20 cellular contexts compared by ENCODE assay signal in the genomic region with DNA sequence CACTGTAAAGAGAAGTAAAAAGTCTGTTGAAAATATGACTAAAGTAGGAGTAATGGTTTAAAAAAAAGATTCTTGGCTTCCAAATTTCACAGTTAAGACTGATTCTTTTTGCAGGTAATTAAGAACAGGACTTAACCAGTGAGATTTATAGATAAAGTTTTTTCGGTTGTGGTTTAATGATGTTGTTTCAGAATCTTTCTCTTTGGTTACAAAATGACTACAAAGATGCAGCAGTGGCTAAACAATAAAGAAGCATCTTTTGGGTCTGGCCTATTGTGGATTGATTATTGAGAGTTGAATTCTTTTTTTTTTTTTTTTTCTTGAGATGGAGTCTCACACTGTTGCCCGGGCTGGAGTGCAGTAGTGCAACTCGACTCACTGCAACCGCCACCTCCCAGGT.
A peak's percentile ranks its signal among the peaks of the same experiment; 100 is the strongest.
DNase-seq lines count a peak whose midpoint lies in the region; ATAC-seq and TF ChIP-seq lines count a peak whose summit lies in the region.
"Had no signal": no experiment of that assay in that cellular context is flagged by ENCODE, and none has a peak within 500 bp of the region (broad histone marks: within the 10 kb centered on the region; RNA-seq: fewer than 3 reads in every experiment).

No MANE protein-coding gene starts in this region.

- no peak for TF ChIP-seq POLR2A in gastrocnemius medialis (IDR thresholded peaks at IDR 0.05)

- peak overlapping the region; percentile 52 for H3K4me3 ChIP-seq in CD4-positive, CD25-positive, alpha-beta regulatory T cell (ENCODE audit: low read depth, low read length)
- no peak overlapping the region for H3K4me3 ChIP-seq in CD8-positive, alpha-beta memory T cell (ENCODE audit: low read length)
- no peak overlapping the region for H3K4me3 ChIP-seq in gastrocnemius medialis
- H3K4me3 ChIP-seq: BLaER1 treated with 17β-estradiol and CSF1 and Interleukin-3, amounts not matched to agents 10 nM and 100 nM; GM12878 had no signal

- POLR2A ChIA-PET in activated CD4-positive, alpha-beta memory T cell treated with anti-CD3 and anti-CD28 coated beads for 36 hours (lab: Charles Lee), result no interaction called here
- POLR2A ChIA-PET in activated CD4-positive, alpha-beta memory T cell treated with anti-CD3 and anti-CD28 coated beads, Interleukin-2, amount 10 ng/mL, durations not matched to agents 7 days and 5 days (lab: Charles Lee), result no interaction called here
- POLR2A ChIA-PET in CD8-positive, alpha-beta memory T cell (lab: Charles Lee), result interaction anchor here (0.6 kb wide), 2 partner anchors 31 to 36 kb away, joined by 3 to 4 read pairs; no protein-coding TSS in a partner anchor

- peaks cover 3 to 6% of the 10 kb centered on the region in 2 experiments for H3K9me3 ChIP-seq in CD4-positive, CD25-positive, alpha-beta regulatory T cell (ENCODE audit: control insufficient read depth in 2 of 2, low read length in 2 of 2)
- no peaks in the 10 kb centered on the region for H3K9me3 ChIP-seq in CD8-positive, alpha-beta memory T cell (ENCODE audit: low read length)
- H3K9me3 ChIP-seq in gastrocnemius medialis, result no peaks in the 10 kb centered on the region

- peaks cover 16% of the 10 kb centered on the region for H3K36me3 Mint-ChIP-seq in activated CD4-positive, alpha-beta memory T cell treated with anti-CD3 and anti-CD28 coated beads for 36 hours
- peaks cover 12% of the 10 kb centered on the region for H3K36me3 Mint-ChIP-seq in activated CD4-positive, alpha-beta memory T cell treated with anti-CD3 and anti-CD28 coated beads, Interleukin-2, amount 10 ng/mL, durations not matched to agents 7 days and 5 days (ENCODE audit: low read depth)
- H3K36me3 Mint-ChIP-seq in CD4-positive, CD25-positive, alpha-beta regulatory T cell, result peaks cover 29% of the 10 kb centered on the region
- peaks cover 6 to 23% (median 16%) of the 10 kb centered on the region in 3 donors for H3K36me3 Mint-ChIP-seq in CD8-positive, alpha-beta memory T cell

- H3K4me1 Mint-ChIP-seq in activated CD4-positive, alpha-beta memory T cell treated with anti-CD3 and anti-CD28 coated beads for 36 hours (ENCODE audit: low read depth), result peaks cover 27% of the 10 kb centered on the region
- peaks cover 20% of the 10 kb centered on the region for H3K4me1 Mint-ChIP-seq in activated CD4-positive, alpha-beta memory T cell treated with anti-CD3 and anti-CD28 coated beads, Interleukin-2, amount 10 ng/mL, durations not matched to agents 7 days and 5 days
- peaks cover 26 to 55% (median 39%) of the 10 kb centered on the region in 4 donors for H3K4me1 Mint-ChIP-seq in CD4-positive, CD25-positive, alpha-beta regulatory T cell
- peaks cover 29 to 64% (median 36%) of the 10 kb centered on the region in 3 donors for H3K4me1 Mint-ChIP-seq in CD8-positive, alpha-beta memory T cell

- CTCF ChIA-PET in activated CD4-positive, alpha-beta memory T cell treated with anti-CD3 and anti-CD28 coated beads for 36 hours (lab: Charles Lee), result interaction anchor here (0.6 to 1.2 kb wide), 2 partner anchors 45 to 1022 kb away, joined by 3 read pairs; no protein-coding TSS in a partner anchor
- CTCF ChIA-PET in activated CD4-positive, alpha-beta memory T cell treated with anti-CD3 and anti-CD28 coated beads, Interleukin-2, amount 10 ng/mL, durations not matched to agents 7 days and 5 days (lab: Charles Lee), result no interaction called here
- CTCF ChIA-PET in CD8-positive, alpha-beta memory T cell (lab: Charles Lee), result no interaction called here

- no peaks in the 10 kb centered on the region for H3K27me3 Mint-ChIP-seq in activated CD4-positive, alpha-beta memory T cell treated with anti-CD3 and anti-CD28 coated beads for 36 hours
- no peaks in the 10 kb centered on the region for H3K27me3 Mint-ChIP-seq in activated CD4-positive, alpha-beta memory T cell treated with anti-CD3 and anti-CD28 coated beads, Interleukin-2, amount 10 ng/mL, durations not matched to agents 7 days and 5 days
- H3K27me3 Mint-ChIP-seq in CD4-positive, CD25-positive, alpha-beta regulatory T cell, result no peaks in the 10 kb centered on the region
- H3K27me3 Mint-ChIP-seq in CD8-positive, alpha-beta memory T cell, result no peaks in the 10 kb centered on the region
- H3K27me3 Mint-ChIP-seq: B cell had no signal

- no peaks in the 10 kb centered on the region for H3K27me3 ChIP-seq in CD4-positive, CD25-positive, alpha-beta regulatory T cell (ENCODE audit: control insufficient read depth, insufficient read depth, low read length)
- H3K27me3 ChIP-seq in CD8-positive, alpha-beta memory T cell (ENCODE audit: insufficient read depth, low read length, poor library complexity, severe bottlenecking), result no peaks in the 10 kb centered on the region
- H3K27me3 ChIP-seq in gastrocnemius medialis, result no peaks in the 10 kb centered on the region
- H3K27me3 ChIP-seq: BLaER1 treated with 17β-estradiol and CSF1 and Interleukin-3, amounts not matched to agents 10 nM and 100 nM had no signal

- in situ Hi-C loops in gastrocnemius medialis (cut with MboI; ENCODE audit: low sequenced_read_pairs in 4 of 4), result no loop called here

- intact Hi-C loops in activated CD4-positive, alpha-beta memory T cell treated with anti-CD3 and anti-CD28 coated beads for 36 hours (cut with micrococcal nuclease), result loop anchor here (5.0 kb wide), 1 partner anchor 38 kb away; no protein-coding TSS in a partner anchor
- intact Hi-C loops in gastrocnemius medialis (cut with DNase I; ENCODE audit: low total_unique reads), result no loop called here

- peaks cover 7% of the 10 kb centered on the region for H3K4me1 ChIP-seq in CD4-positive, CD25-positive, alpha-beta regulatory T cell (ENCODE audit: control insufficient read depth, insufficient read depth, low read length, poor library complexity, severe bottlenecking)
- peaks cover 21% of the 10 kb centered on the region for H3K4me1 ChIP-seq in CD8-positive, alpha-beta memory T cell (ENCODE audit: insufficient read depth, low read length)
- H3K4me1 ChIP-seq in gastrocnemius medialis, result no peaks in the 10 kb centered on the region

- H3K36me3 ChIP-seq in CD4-positive, CD25-positive, alpha-beta regulatory T cell (ENCODE audit: control insufficient read depth, insufficient read depth, low read length), result no peaks in the 10 kb centered on the region
- H3K36me3 ChIP-seq in CD8-positive, alpha-beta memory T cell (ENCODE audit: insufficient read depth, low read length), result no peaks in the 10 kb centered on the region
- H3K36me3 ChIP-seq in gastrocnemius medialis, result no peaks in the 10 kb centered on the region
- H3K36me3 ChIP-seq: BLaER1 treated with 17β-estradiol and CSF1 and Interleukin-3, amounts not matched to agents 10 nM and 100 nM had no signal

- H3K27ac Mint-ChIP-seq in activated CD4-positive, alpha-beta memory T cell treated with anti-CD3 and anti-CD28 coated beads for 36 hours, result peak overlapping the region; percentile 5
- H3K27ac Mint-ChIP-seq in activated CD4-positive, alpha-beta memory T cell treated with anti-CD3 and anti-CD28 coated beads, Interleukin-2, amount 10 ng/mL, durations not matched to agents 7 days and 5 days, result no peak overlapping the region
- H3K27ac Mint-ChIP-seq in CD4-positive, CD25-positive, alpha-beta regulatory T cell, result peak overlapping the region; percentile 64 to 80 (median 65)
- peak overlapping the region in 6 of 8 donors; percentile 22 to 66 (median 37) for H3K27ac Mint-ChIP-seq in CD8-positive, alpha-beta memory T cell
- H3K27ac Mint-ChIP-seq: B cell, HFFc6 had no signal

- peak overlapping the region; percentile 20 for H3K27ac ChIP-seq in CD4-positive, CD25-positive, alpha-beta regulatory T cell (ENCODE audit: insufficient read depth, low read length, poor library complexity, severe bottlenecking)
- H3K27ac ChIP-seq in CD8-positive, alpha-beta memory T cell (ENCODE audit: low read depth, low read length), result no peak overlapping the region
- H3K27ac ChIP-seq in gastrocnemius medialis, result no peak overlapping the region
- H3K27ac ChIP-seq: BLaER1 treated with 17β-estradiol and CSF1 and Interleukin-3, amounts not matched to agents 10 nM and 100 nM had no signal

- H3K9me3 Mint-ChIP-seq in activated CD4-positive, alpha-beta memory T cell treated with anti-CD3 and anti-CD28 coated beads for 36 hours, result peaks cover 21% of the 10 kb centered on the region
- H3K9me3 Mint-ChIP-seq in activated CD4-positive, alpha-beta memory T cell treated with anti-CD3 and anti-CD28 coated beads, Interleukin-2, amount 10 ng/mL, durations not matched to agents 7 days and 5 days, result peaks cover 8% of the 10 kb centered on the region
- H3K9me3 Mint-ChIP-seq in CD4-positive, CD25-positive, alpha-beta regulatory T cell, result peaks cover 2 to 19% (median 10%) of the 10 kb centered on the region in 7 donors
- peaks cover 7 to 16% (median 10%) of the 10 kb centered on the region in 5 donors for H3K9me3 Mint-ChIP-seq in CD8-positive, alpha-beta memory T cell
- H3K9me3 Mint-ChIP-seq: HFFc6 had no signal

- no peak for DNase-seq in activated CD4-positive, alpha-beta memory T cell treated with anti-CD3 and anti-CD28 coated beads for 36 hours
- DNase-seq in activated CD4-positive, alpha-beta memory T cell treated with anti-CD3 and anti-CD28 coated beads, Interleukin-2, amount 10 ng/mL, durations not matched to agents 7 days and 5 days, result no peak
- DNase-seq in CD4-positive, CD25-positive, alpha-beta regulatory T cell, result peak in 2 of 3 donors; percentile 25 to 32
- DNase-seq in CD8-positive, alpha-beta memory T cell, result no peak
- peak; percentile 3 for DNase-seq in central memory CD4-positive, alpha-beta T cell
- DNase-seq in gastrocnemius medialis (no peak), AML-193 (lab: John Stamatoyannopoulos, UW) (no peak), NCI-H510A treated with DMSO at 0.1 percent for 48 hours (lab: John Stamatoyannopoulos, UW) (no peak)
- DNase-seq: 8988T, Calu3, DMS53, DND-41, EL, GOT3, H7, HFFc6 had no signal

- ATAC-seq in CD4-positive, CD25-positive, alpha-beta regulatory T cell (ENCODE audit: low read depth in 2 of 2), result peak in 1 of 2 donors; percentile 25
- no peak for ATAC-seq in gastrocnemius medialis
- ATAC-seq: GM12878, HCT116 had no signal

- no peak overlapping the region for H3K4me3 Mint-ChIP-seq in activated CD4-positive, alpha-beta memory T cell treated with anti-CD3 and anti-CD28 coated beads for 36 hours
- H3K4me3 Mint-ChIP-seq in activated CD4-positive, alpha-beta memory T cell treated with anti-CD3 and anti-CD28 coated beads, Interleukin-2, amount 10 ng/mL, durations not matched to agents 7 days and 5 days, result no peak overlapping the region
- peak overlapping the region; percentile 11 to 52 (median 34) for H3K4me3 Mint-ChIP-seq in CD4-positive, CD25-positive, alpha-beta regulatory T cell
- peak overlapping the region in 6 of 7 donors; percentile 15 to 50 (median 32) for H3K4me3 Mint-ChIP-seq in CD8-positive, alpha-beta memory T cell
- H3K4me3 Mint-ChIP-seq: B cell, HFFc6 had no signal

- no peak for TF ChIP-seq CTCF in gastrocnemius medialis (IDR thresholded peaks at IDR 0.05 in 4 of 5, conservative IDR thresholded peaks at IDR 0.05 in 1 of 5)

Comparison
In these comparisons a context has a peak if more than half of its experiments do, and no peak if none do; other contexts are left out.
1. DNase-seq: peak in CD4-positive, CD25-positive, alpha-beta regulatory T cell (2 of 3) and central memory CD4-positive, alpha-beta T cell (single experiment); none in activated CD4-positive, alpha-beta memory T cell treated with anti-CD3 and anti-CD28 coated beads for 36 hours (single experiment), activated CD4-positive, alpha-beta memory T cell treated with anti-CD3 and anti-CD28 coated beads, Interleukin-2, amount 10 ng/mL, durations not matched to agents 7 days and 5 days (single experiment), CD8-positive, alpha-beta memory T cell (0 of 5), gastrocnemius medialis (0 of 2), AML-193 (0 of 2) and NCI-H510A treated with DMSO at 0.1 percent for 48 hours (single experiment).
2. H3K4me3 Mint-ChIP-seq: peak in CD4-positive, CD25-positive, alpha-beta regulatory T cell (4 of 4) and CD8-positive, alpha-beta memory T cell (6 of 7); none in activated CD4-positive, alpha-beta memory T cell treated with anti-CD3 and anti-CD28 coated beads for 36 hours (single experiment) and activated CD4-positive, alpha-beta memory T cell treated with anti-CD3 and anti-CD28 coated beads, Interleukin-2, amount 10 ng/mL, durations not matched to agents 7 days and 5 days (single experiment).